ENCODE assay signal across 9 cellular contexts in genomic region chr10:114045071-114045737, GRCh38. TPM values are rescaled to one million over a fixed set of nuclear protein-coding genes. Genes with fewer than 3 reads are reported as not detected.
A peak's percentile ranks its signal among the peaks of the same experiment; 100 is the strongest.
DNase-seq lines count a peak whose midpoint lies in the region; ATAC-seq, FAIRE-seq and TF ChIP-seq lines count a peak whose summit lies in the region.
"Had no signal": no experiment of that assay in that cellular context is flagged by ENCODE, and none has a peak within 500 bp of the region (broad histone marks: within the 10 kb centered on the region; RNA-seq: fewer than 3 reads in every experiment).

No MANE protein-coding gene starts in this region.

- no peaks in the 10 kb centered on the region for H4K20me1 ChIP-seq in astrocyte (ENCODE audit: insufficient read depth, low read length)

- peak overlapping the region in 7 of 8 donors; percentile 61 to 82 (median 78) for H3K4me3 Mint-ChIP-seq in CD4-positive, alpha-beta memory T cell
- H3K4me3 Mint-ChIP-seq in astrocyte (ENCODE audit: unreplicated experiment): peak overlapping the region; percentile 74

- ATAC-seq in HG02981 (IDR thresholded peaks at IDR 0.05; ENCODE audit: unreplicated experiment) (no peak), GM18858 (IDR thresholded peaks at IDR 0.05; ENCODE audit: unreplicated experiment) (no peak)
- ATAC-seq: HCT116 had no signal

- H3K36me3 ChIP-seq in CD4-positive, alpha-beta memory T cell (ENCODE audit: insufficient read depth, low read length): no peaks in the 10 kb centered on the region
- H3K36me3 ChIP-seq in HUES64 (ENCODE audit: insufficient read depth, low read length) (no peaks in the 10 kb centered on the region), astrocyte (ENCODE audit: insufficient read depth, low read length) (no peaks in the 10 kb centered on the region), stomach (no peaks in the 10 kb centered on the region)

- no peak overlapping the region for H3K27ac Mint-ChIP-seq in CD4-positive, alpha-beta memory T cell
- H3K27ac Mint-ChIP-seq in astrocyte (ENCODE audit: unreplicated experiment): peak overlapping the region; percentile 6

- no peak for TF ChIP-seq EP300 in stomach (IDR thresholded peaks at IDR 0.05)

- intact Hi-C loops in CD4-positive, alpha-beta memory T cell (cut with micrococcal nuclease): no loop called here
- intact Hi-C loops in stomach (cut with DNase I; ENCODE audit: low total_unique reads): no loop called here

- no peaks in the 10 kb centered on the region for H3K36me3 Mint-ChIP-seq in CD4-positive, alpha-beta memory T cell
- H3K36me3 Mint-ChIP-seq in astrocyte (ENCODE audit: low read depth, unreplicated experiment): no peaks in the 10 kb centered on the region

- H3K9me3 ChIP-seq in CD4-positive, alpha-beta memory T cell (ENCODE audit: control insufficient read depth in 1 of 2, low read length in 2 of 2): no peaks in the 10 kb centered on the region
- H3K9me3 ChIP-seq in HUES64 (ENCODE audit: insufficient read depth, low read depth, low read length): no peaks in the 10 kb centered on the region
- no peaks in the 10 kb centered on the region for H3K9me3 ChIP-seq in astrocyte (ENCODE audit: insufficient read depth, low read depth, low read length)
- no peaks in the 10 kb centered on the region for H3K9me3 ChIP-seq in stomach

- no peak for TF ChIP-seq POLR2A in stomach (IDR thresholded peaks at IDR 0.05)

- DNase-seq in CD4-positive, alpha-beta memory T cell: peak in 1 of 5 donors; percentile 21
- no peak for DNase-seq in astrocyte (ENCODE audit: low read depth)
- DNase-seq in left kidney (ENCODE audit: low read depth, low spot score): peak; percentile 72
- DNase-seq in stomach: peak; percentile 51
- no peak for DNase-seq in HCEC 1CT

- H3K4me1 Mint-ChIP-seq in CD4-positive, alpha-beta memory T cell: peaks cover 15 to 20% (median 18%) of the 10 kb centered on the region in 4 donors
- no peaks in the 10 kb centered on the region for H3K4me1 Mint-ChIP-seq in astrocyte (ENCODE audit: low read depth, unreplicated experiment)

- H3K4me1 ChIP-seq in CD4-positive, alpha-beta memory T cell (ENCODE audit: insufficient read depth, low read length): peaks cover 20% of the 10 kb centered on the region
- H3K4me1 ChIP-seq in HUES64 (ENCODE audit: insufficient read depth, low read length) (0 out of 2 replicates have a peak, but pooled peaks cover 4% of the 10 kb centered on the region), astrocyte (ENCODE audit: insufficient read depth, low read length) (peaks cover 6% of the 10 kb centered on the region), stomach (peaks cover 5 to 52% (median 34%) of the 10 kb centered on the region in 4 donors)

- H3K27me3 ChIP-seq in CD4-positive, alpha-beta memory T cell (ENCODE audit: insufficient read depth, low read length): peaks cover 19% of the 10 kb centered on the region
- H3K27me3 ChIP-seq in HUES64 (ENCODE audit: insufficient read depth, low read length): peaks cover 99% of the 10 kb centered on the region
- H3K27me3 ChIP-seq in astrocyte (ENCODE audit: insufficient read depth, low read length): peaks cover 64% of the 10 kb centered on the region
- H3K27me3 ChIP-seq in stomach: peaks cover 0 to 66% (median 30%) of the 10 kb centered on the region in 3 donors

- no peak for FAIRE-seq in astrocyte (lab: Jason Lieb, UNC)

- no peak overlapping the region for H3K4me3 ChIP-seq in CD4-positive, alpha-beta memory T cell (ENCODE audit: low read length in 2 of 2)
- H3K4me3 ChIP-seq in HUES64 (ENCODE audit: low read length) (peak overlapping the region; percentile 35; the same call in 1 of the 2 replicates), astrocyte (ENCODE audit: insufficient read depth, low read depth, low read length) (no peak overlapping the region), stomach (peak overlapping the region; percentile 40 to 59 (median 50))

- peaks cover 44 to 46% of the 10 kb centered on the region in 2 donors for H3K27me3 Mint-ChIP-seq in CD4-positive, alpha-beta memory T cell
- peaks cover 60% of the 10 kb centered on the region for H3K27me3 Mint-ChIP-seq in astrocyte (ENCODE audit: low read depth, unreplicated experiment)

- H2AFZ ChIP-seq in astrocyte (ENCODE audit: low read depth, low read length): peak overlapping the region; percentile 77

- H3K79me2 ChIP-seq in astrocyte (ENCODE audit: insufficient read depth, low read length): no peaks in the 10 kb centered on the region

- H3K9me3 Mint-ChIP-seq in CD4-positive, alpha-beta memory T cell: no peaks in the 10 kb centered on the region
- no peaks in the 10 kb centered on the region for H3K9me3 Mint-ChIP-seq in astrocyte (ENCODE audit: unreplicated experiment)

- WGBS in HUES64: 6% methylated on average over 79 of the region's 79 CpGs
- 3 to 5% (median 3%) methylated on average over 38 to 79 of the region's 79 CpGs for WGBS in stomach, 5 donors

- POLR2A ChIA-PET in CD4-positive, alpha-beta memory T cell (lab: Charles Lee; ENCODE audit: partially characterized antibody): no interaction called here

- CTCF ChIA-PET in CD4-positive, alpha-beta memory T cell (lab: Charles Lee; ENCODE audit: partially characterized antibody): no interaction called here

- no peak overlapping the region for H3K27ac ChIP-seq in CD4-positive, alpha-beta memory T cell (ENCODE audit: low read depth, low read length)
- H3K27ac ChIP-seq in HUES64 (ENCODE audit: low read depth, low read length): no peak overlapping the region
- no peak overlapping the region for H3K27ac ChIP-seq in astrocyte (ENCODE audit: low read depth, low read length)
- H3K27ac ChIP-seq in stomach: peak overlapping the region; percentile 16 to 85 (median 54)

- peak overlapping the region; percentile 77 for H3K4me2 ChIP-seq in astrocyte (ENCODE audit: low read length)

- no peak for TF ChIP-seq CTCF in astrocyte (IDR thresholded peaks at IDR 0.05; ENCODE audit: insufficient read depth, low read depth, low read length)
- TF ChIP-seq CTCF in stomach (IDR thresholded peaks at IDR 0.05): no peak

- H3K9ac ChIP-seq in HUES64 (ENCODE audit: low read depth, low read length): no peak overlapping the region
- H3K9ac ChIP-seq in astrocyte (ENCODE audit: low read length): no peak overlapping the region

RNA-seq across cellular contexts. Expression of gene ADRB1, which starts 1.5 kb away (rescaled TPM):
- total RNA-seq in CD4-positive, alpha-beta memory T cell: not detected
- polyA plus RNA-seq in CD4-positive, alpha-beta memory T cell: not detected
- not detected for polyA plus RNA-seq in HUES64 (2013, experiment 1 of 2)
- not detected for polyA plus RNA-seq in HUES64 (2013, experiment 2 of 2)
- total RNA-seq in astrocyte (0.62 and 1.3 TPM in 2 replicates), stomach (1 to 10 TPM in 1 of 5 donors, under 1 TPM in 2, not detected in 2; 0.58 to 1.7 (median 0.87) TPM)
- under 1 TPM; 0.43 to 0.76 (median 0.50) TPM for polyA plus RNA-seq in stomach

Comparison
In these comparisons a context has a peak if more than half of its experiments do, and no peak if none do; other contexts are left out.
1. DNase-seq: peak in left kidney (single experiment) and stomach (single experiment); none in astrocyte (single experiment) and HCEC 1CT (single experiment).
2. H3K27ac ChIP-seq: peak in stomach (5 of 5); none in CD4-positive, alpha-beta memory T cell (single experiment), HUES64 (single experiment) and astrocyte (single experiment).
3. H3K4me3 ChIP-seq: peak in HUES64 (single experiment) and stomach (4 of 4); none in CD4-positive, alpha-beta memory T cell (0 of 2) and astrocyte (single experiment).